Comparison of ENCODE assay signal across 1 cellular context in the genomic region with DNA sequence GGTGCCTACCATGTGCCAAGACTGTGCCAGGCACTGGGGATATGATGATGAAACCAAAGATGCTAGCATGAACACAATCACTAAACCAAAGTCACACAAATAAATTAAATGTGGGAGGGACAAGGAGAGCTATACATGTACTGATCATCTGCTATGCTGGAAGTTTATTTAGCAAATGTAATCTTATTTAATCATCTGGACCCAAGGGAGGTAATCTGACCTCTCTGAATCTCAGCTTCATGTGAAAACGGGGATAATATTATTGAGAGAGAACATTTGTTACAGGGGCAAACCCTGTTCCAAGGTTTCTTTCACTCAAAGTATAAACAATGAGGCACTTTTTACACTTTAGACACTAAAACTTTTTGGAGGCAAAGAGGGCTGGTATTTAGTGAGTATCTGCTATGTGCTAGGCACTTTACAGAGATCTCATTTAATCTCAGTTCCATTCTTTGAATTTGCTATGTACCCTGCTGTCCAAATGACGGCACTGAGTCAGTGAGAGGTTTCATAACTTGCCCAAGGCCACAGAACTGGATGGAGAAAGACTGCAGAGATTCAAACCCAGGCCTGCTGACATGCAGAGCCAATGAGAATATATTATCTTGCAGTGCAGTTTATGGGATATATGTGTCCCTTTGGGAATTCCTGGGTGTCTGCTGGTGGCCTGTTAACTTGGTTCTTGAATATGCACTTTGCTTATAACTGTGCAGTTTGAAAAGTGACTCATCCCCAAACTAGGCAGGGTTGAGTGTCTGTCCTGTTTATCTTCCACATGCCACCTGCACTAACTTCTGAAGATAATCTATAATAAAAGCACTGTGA.
TF ChIP-seq lines count a peak whose summit lies in the region.

No MANE protein-coding gene starts in this region.

TF ChIP-seq in HepG2, 621 proteins besides CTCF, POLR2A, EP300 and RAD21 (continued from another document and continues in another):
- TF ChIP-seq, protein P1, sequence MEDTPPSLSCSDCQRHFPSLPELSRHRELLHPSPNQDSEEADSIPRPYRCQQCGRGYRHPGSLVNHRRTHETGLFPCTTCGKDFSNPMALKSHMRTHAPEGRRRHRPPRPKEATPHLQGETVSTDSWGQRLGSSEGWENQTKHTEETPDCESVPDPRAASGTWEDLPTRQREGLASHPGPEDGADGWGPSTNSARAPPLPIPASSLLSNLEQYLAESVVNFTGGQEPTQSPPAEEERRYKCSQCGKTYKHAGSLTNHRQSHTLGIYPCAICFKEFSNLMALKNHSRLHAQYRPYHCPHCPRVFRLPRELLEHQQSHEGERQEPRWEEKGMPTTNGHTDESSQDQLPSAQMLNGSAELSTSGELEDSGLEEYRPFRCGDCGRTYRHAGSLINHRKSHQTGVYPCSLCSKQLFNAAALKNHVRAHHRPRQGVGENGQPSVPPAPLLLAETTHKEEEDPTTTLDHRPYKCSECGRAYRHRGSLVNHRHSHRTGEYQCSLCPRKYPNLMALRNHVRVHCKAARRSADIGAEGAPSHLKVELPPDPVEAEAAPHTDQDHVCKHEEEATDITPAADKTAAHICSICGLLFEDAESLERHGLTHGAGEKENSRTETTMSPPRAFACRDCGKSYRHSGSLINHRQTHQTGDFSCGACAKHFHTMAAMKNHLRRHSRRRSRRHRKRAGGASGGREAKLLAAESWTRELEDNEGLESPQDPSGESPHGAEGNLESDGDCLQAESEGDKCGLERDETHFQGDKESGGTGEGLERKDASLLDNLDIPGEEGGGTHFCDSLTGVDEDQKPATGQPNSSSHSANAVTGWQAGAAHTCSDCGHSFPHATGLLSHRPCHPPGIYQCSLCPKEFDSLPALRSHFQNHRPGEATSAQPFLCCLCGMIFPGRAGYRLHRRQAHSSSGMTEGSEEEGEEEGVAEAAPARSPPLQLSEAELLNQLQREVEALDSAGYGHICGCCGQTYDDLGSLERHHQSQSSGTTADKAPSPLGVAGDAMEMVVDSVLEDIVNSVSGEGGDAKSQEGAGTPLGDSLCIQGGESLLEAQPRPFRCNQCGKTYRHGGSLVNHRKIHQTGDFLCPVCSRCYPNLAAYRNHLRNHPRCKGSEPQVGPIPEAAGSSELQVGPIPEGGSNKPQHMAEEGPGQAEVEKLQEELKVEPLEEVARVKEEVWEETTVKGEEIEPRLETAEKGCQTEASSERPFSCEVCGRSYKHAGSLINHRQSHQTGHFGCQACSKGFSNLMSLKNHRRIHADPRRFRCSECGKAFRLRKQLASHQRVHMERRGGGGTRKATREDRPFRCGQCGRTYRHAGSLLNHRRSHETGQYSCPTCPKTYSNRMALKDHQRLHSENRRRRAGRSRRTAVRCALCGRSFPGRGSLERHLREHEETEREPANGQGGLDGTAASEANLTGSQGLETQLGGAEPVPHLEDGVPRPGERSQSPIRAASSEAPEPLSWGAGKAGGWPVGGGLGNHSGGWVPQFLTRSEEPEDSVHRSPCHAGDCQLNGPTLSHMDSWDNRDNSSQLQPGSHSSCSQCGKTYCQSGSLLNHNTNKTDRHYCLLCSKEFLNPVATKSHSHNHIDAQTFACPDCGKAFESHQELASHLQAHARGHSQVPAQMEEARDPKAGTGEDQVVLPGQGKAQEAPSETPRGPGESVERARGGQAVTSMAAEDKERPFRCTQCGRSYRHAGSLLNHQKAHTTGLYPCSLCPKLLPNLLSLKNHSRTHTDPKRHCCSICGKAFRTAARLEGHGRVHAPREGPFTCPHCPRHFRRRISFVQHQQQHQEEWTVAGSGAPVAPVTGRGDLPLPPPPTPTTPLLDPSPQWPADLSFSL (CRISPR knock-in tag; IDR thresholded peaks at IDR 0.05) = no peak
- TF ChIP-seq ZBTB42 (CRISPR knock-in tag; IDR thresholded peaks at IDR 0.05) (no peak), LCORL (IDR thresholded peaks at IDR 0.05) (no peak), LCORL (CRISPR knock-in tag; IDR thresholded peaks at IDR 0.05) (peak; percentile 80), ZNF850 (CRISPR knock-in tag; conservative IDR thresholded peaks at IDR 0.05) (no peak), SMARCE1 (IDR thresholded peaks at IDR 0.05; ENCODE audit: borderline replicate concordance) (no peak), ZNF605 (CRISPR knock-in tag; IDR thresholded peaks at IDR 0.05) (no peak), NR2F6 (IDR thresholded peaks at IDR 0.05) (peak; percentile 29; the same call in 1 of the 2 replicates), NR2F6 (CRISPR knock-in tag; IDR thresholded peaks at IDR 0.05) (peak; percentile 32; the same call in 1 of the 2 replicates), ZFX (CRISPR knock-in tag; IDR thresholded peaks at IDR 0.05; ENCODE audit: low read depth) (no peak), MXI1 (IDR thresholded peaks at IDR 0.05; ENCODE audit: borderline replicate concordance, low read depth, low read length) (no peak; the same call in 2 of the 3 replicates), ELF1 (CRISPR knock-in tag; IDR thresholded peaks at IDR 0.05) (0 out of 2 replicates have a peak, but pooled peaks have one; percentile 13), CENPT (CRISPR knock-in tag; IDR thresholded peaks at IDR 0.05; ENCODE audit: low read depth) (no peak), ZNF782 (CRISPR knock-in tag; IDR thresholded peaks at IDR 0.05; ENCODE audit: borderline replicate concordance) (no peak), IRX3 (CRISPR knock-in tag; IDR thresholded peaks at IDR 0.05; ENCODE audit: borderline replicate concordance, low read depth) (no peak), SALL2 (CRISPR knock-in tag; IDR thresholded peaks at IDR 0.05) (0 out of 2 replicates have a peak, but pooled peaks have one; percentile 28), ZKSCAN8 (CRISPR knock-in tag; IDR thresholded peaks at IDR 0.05; ENCODE audit: borderline replicate concordance) (0 out of 2 replicates have a peak, but pooled peaks have one; percentile 59), NKX3-1 (CRISPR knock-in tag; IDR thresholded peaks at IDR 0.05) (no peak), ZNF747 (CRISPR knock-in tag; IDR thresholded peaks at IDR 0.05; ENCODE audit: borderline replicate concordance) (peak; percentile 62; the same call in 1 of the 2 replicates), KLF11 (CRISPR knock-in tag; IDR thresholded peaks at IDR 0.05) (0 out of 2 replicates have a peak, but pooled peaks have one; percentile 33)
- TF ChIP-seq, protein P2, sequence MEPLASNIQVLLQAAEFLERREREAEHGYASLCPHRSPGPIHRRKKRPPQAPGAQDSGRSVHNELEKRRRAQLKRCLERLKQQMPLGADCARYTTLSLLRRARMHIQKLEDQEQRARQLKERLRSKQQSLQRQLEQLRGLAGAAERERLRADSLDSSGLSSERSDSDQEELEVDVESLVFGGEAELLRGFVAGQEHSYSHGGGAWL (CRISPR knock-in tag; IDR thresholded peaks at IDR 0.05) = no peak
- TF ChIP-seq, protein P3, sequence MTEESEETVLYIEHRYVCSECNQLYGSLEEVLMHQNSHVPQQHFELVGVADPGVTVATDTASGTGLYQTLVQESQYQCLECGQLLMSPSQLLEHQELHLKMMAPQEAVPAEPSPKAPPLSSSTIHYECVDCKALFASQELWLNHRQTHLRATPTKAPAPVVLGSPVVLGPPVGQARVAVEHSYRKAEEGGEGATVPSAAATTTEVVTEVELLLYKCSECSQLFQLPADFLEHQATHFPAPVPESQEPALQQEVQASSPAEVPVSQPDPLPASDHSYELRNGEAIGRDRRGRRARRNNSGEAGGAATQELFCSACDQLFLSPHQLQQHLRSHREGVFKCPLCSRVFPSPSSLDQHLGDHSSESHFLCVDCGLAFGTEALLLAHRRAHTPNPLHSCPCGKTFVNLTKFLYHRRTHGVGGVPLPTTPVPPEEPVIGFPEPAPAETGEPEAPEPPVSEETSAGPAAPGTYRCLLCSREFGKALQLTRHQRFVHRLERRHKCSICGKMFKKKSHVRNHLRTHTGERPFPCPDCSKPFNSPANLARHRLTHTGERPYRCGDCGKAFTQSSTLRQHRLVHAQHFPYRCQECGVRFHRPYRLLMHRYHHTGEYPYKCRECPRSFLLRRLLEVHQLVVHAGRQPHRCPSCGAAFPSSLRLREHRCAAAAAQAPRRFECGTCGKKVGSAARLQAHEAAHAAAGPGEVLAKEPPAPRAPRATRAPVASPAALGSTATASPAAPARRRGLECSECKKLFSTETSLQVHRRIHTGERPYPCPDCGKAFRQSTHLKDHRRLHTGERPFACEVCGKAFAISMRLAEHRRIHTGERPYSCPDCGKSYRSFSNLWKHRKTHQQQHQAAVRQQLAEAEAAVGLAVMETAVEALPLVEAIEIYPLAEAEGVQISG (CRISPR knock-in tag; IDR thresholded peaks at IDR 0.05) = 0 out of 2 replicates have a peak, but pooled peaks have one; percentile 36
- TF ChIP-seq, protein P4, sequence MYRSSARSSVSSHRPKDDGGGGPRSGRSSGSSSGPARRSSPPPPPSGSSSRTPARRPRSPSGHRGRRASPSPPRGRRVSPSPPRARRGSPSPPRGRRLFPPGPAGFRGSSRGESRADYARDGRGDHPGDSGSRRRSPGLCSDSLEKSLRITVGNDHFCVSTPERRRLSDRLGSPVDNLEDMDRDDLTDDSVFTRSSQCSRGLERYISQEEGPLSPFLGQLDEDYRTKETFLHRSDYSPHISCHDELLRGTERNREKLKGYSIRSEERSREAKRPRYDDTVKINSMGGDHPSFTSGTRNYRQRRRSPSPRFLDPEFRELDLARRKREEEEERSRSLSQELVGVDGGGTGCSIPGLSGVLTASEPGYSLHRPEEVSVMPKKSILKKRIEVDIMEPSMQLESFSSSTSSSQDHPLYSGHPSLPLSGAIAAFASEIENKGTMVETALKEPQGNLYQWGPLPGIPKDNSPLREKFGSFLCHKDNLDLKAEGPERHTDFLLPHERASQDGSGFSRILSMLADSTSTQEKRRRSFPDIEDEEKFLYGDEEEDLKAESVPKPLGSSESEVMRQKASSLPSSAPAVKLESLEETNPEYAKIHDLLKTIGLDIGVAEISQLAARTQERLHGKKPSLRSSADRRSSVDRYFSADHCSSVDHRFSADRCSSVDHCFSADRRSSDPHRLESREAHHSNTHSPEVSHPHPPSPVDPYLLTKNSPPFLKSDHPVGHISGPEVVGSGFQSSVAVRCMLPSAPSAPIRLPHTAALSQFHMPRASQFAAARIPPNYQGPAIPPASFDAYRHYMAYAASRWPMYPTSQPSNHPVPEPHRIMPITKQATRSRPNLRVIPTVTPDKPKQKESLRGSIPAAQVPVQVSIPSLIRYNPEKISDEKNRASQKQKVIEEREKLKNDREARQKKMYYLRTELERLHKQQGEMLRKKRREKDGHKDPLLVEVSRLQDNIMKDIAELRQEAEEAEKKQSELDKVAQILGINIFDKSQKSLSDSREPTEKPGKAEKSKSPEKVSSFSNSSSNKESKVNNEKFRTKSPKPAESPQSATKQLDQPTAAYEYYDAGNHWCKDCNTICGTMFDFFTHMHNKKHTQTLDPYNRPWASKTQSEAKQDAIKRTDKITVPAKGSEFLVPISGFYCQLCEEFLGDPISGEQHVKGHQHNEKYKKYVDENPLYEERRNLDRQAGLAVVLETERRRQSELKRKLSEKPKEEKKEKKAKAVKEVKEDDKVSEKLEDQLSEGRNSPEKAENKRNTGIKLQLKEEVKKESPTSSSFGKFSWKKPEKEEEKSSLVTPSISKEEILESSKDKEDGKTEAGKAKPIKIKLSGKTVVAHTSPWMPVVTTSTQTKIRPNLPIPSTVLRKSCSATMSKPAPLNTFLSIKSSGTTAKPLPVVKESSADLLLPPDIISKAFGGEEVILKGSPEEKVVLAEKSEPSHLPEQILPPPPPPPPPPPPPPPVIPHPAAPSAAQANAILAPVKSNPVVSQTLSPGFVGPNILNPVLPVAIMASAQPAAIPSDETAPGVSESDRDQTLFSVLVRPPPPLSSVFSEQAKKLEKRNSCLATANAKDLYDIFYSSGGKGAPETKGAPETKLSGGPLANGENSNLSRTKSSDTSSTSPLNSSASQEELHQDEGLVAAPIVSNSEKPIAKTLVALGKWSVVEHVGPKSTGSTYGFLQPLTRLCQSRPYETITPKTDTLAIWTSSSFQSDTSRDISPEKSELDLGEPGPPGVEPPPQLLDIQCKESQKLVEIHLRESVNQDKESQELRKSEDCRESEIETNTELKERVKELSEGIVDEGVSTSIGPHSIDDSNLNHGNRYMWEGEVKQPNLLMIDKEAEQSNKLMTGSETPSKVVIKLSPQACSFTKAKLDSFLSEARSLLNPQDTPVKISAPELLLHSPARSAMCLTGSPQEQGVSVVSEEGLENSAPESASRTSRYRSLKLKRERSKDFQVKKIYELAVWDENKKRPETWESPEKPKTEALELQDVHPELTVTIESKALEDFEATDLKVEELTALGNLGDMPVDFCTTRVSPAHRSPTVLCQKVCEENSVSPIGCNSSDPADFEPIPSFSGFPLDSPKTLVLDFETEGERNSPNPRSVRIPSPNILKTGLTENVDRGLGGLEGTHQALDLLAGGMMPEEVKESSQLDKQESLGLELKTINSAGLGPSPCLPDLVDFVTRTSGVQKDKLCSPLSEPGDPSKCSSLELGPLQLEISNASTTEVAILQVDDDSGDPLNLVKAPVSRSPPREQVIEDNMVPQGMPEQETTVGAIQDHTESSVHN (CRISPR knock-in tag; IDR thresholded peaks at IDR 0.05) = no peak
- TF ChIP-seq, protein P5, sequence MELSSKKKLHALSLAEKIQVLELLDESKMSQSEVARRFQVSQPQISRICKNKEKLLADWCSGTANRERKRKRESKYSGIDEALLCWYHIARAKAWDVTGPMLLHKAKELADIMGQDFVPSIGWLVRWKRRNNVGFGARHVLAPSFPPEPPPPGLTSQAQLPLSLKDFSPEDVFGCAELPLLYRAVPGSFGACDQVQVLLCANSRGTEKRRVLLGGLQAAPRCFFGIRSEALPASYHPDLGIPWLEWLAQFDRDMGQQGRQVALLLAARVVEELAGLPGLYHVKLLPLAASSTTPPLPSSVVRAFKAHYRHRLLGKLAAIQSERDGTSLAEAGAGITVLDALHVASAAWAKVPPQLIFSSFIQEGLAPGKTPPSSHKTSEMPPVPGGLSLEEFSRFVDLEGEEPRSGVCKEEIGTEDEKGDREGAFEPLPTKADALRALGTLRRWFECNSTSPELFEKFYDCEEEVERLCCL (CRISPR knock-in tag; IDR thresholded peaks at IDR 0.05; ENCODE audit: borderline replicate concordance) = no peak
- TF ChIP-seq, protein P6, sequence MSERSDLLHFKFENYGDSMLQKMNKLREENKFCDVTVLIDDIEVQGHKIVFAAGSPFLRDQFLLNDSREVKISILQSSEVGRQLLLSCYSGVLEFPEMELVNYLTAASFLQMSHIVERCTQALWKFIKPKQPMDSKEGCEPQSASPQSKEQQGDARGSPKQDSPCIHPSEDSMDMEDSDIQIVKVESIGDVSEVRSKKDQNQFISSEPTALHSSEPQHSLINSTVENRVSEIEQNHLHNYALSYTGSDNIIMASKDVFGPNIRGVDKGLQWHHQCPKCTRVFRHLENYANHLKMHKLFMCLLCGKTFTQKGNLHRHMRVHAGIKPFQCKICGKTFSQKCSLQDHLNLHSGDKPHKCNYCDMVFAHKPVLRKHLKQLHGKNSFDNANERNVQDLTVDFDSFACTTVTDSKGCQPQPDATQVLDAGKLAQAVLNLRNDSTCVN (CRISPR knock-in tag; IDR thresholded peaks at IDR 0.05; ENCODE audit: borderline replicate concordance) = no peak
- TF ChIP-seq, protein P7, sequence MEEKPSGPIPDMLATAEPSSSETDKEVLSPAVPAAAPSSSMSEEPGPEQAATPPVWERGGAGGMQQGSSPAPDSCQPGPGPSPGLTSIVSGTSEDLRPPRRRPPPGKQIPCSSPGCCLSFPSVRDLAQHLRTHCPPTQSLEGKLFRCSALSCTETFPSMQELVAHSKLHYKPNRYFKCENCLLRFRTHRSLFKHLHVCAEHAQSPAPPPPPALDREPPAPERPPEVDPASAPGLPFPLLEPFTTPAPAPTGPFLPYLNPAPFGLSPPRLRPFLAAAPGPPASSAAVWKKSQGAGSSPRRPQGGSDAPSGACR (CRISPR knock-in tag; IDR thresholded peaks at IDR 0.05) = no peak; the same call in 1 of the 2 replicates
